In genomic region chr2:9467687-9468086, GRCh38 we compare ENCODE assay signal across 23 cellular contexts. TPM values are rescaled to one million over a fixed set of nuclear protein-coding genes. Genes with fewer than 3 reads are reported as not detected.
DNase-seq lines count a peak whose midpoint lies in the region; ATAC-seq and TF ChIP-seq lines count a peak whose summit lies in the region.
"Had no signal": no experiment of that assay in that cellular context is flagged by ENCODE, and none has a peak within 500 bp of the region (broad histone marks: within the 10 kb centered on the region; RNA-seq: fewer than 3 reads in every experiment).

No MANE protein-coding gene starts in this region.

- H3K9me3 ChIP-seq in adrenal gland (replicated peaks in 1 of 3) (no peaks in the 10 kb centered on the region), left lung (no peaks in the 10 kb centered on the region), SK-N-SH (no peaks in the 10 kb centered on the region)
- H3K9me3 ChIP-seq: BLaER1 treated with 17β-estradiol and CSF1 and Interleukin-3, amounts not matched to agents 10 nM and 100 nM; MG63 had no signal

- intact Hi-C loops in adrenal gland (cut with DNase I) = no loop called here
- intact Hi-C loops in left lung (cut with DNase I) = no loop called here

- TF ChIP-seq RAD21 in SK-N-SH (IDR thresholded peaks at IDR 0.05; ENCODE audit: low read length) = no peak

- H3K27me3 ChIP-seq in adrenal gland (no peaks in the 10 kb centered on the region), left lung (no peaks in the 10 kb centered on the region), SK-N-SH (ENCODE audit: insufficient read depth) (no peaks in the 10 kb centered on the region)
- H3K27me3 ChIP-seq: BLaER1 treated with 17β-estradiol and CSF1 and Interleukin-3, amounts not matched to agents 10 nM and 100 nM; MG63 had no signal

- H3K9ac ChIP-seq in SK-N-SH = no peak overlapping the region
- H3K9ac ChIP-seq: BLaER1 treated with 17β-estradiol and CSF1 and Interleukin-3, amounts not matched to agents 10 nM and 100 nM had no signal

- no peaks in the 10 kb centered on the region for H3K36me3 ChIP-seq in adrenal gland (replicated peaks in 1 of 2)
- H3K36me3 ChIP-seq in left lung = peaks cover 0 to 27% of the 10 kb centered on the region in 2 donors
- peaks cover 52% of the 10 kb centered on the region in 2 experiments for H3K36me3 ChIP-seq in SK-N-SH (replicated peaks in 1 of 2; ENCODE audit: control insufficient read depth in 1 of 2, insufficient read depth in 2 of 2, low read length in 1 of 2)

- in situ Hi-C loops in KBM-7 (cut with MboI; ENCODE audit: low pct_unique_long_range_greater_than_20kb, low sequenced_read_pairs) = no loop called here

- H2AFZ ChIP-seq in SK-N-SH (ENCODE audit: low read depth) = no peak overlapping the region

- no peaks in the 10 kb centered on the region for H3K79me2 ChIP-seq in SK-N-SH (ENCODE audit: insufficient read depth)

- H3K4me3 ChIP-seq in adrenal gland (no peak overlapping the region), left lung (no peak overlapping the region), SK-N-SH (ENCODE audit: low read depth in 2 of 2, low read length in 1 of 2) (no peak overlapping the region)
- H3K4me3 ChIP-seq: BLaER1 treated with 17β-estradiol and CSF1 and Interleukin-3, amounts not matched to agents 10 nM and 100 nM; MG63 had no signal

- CTCF ChIA-PET in SK-N-SH (lab: Yijun Ruan, JAX) = interaction anchor here (1.0 to 1.3 kb wide), 2 partner anchors 11 to 16 kb away, joined by 3 to 4 read pairs; no protein-coding TSS in a partner anchor

- H3K27ac ChIP-seq in adrenal gland = peak overlapping the region in 2 of 5 donors; percentile 3 to 12
- no peak overlapping the region for H3K27ac ChIP-seq in left lung
- H3K27ac ChIP-seq in SK-N-SH (ENCODE audit: low read depth in 2 of 2, low read length in 1 of 2) = no peak overlapping the region
- H3K27ac ChIP-seq: BLaER1 treated with 17β-estradiol and CSF1 and Interleukin-3, amounts not matched to agents 10 nM and 100 nM; HL-60 had no signal

- H3K4me2 ChIP-seq in SK-N-SH = no peak overlapping the region
- H3K4me2 ChIP-seq: BLaER1 treated with 17β-estradiol and CSF1 and Interleukin-3, amounts not matched to agents 10 nM and 100 nM had no signal

- no peak for TF ChIP-seq EP300 in SK-N-SH (IDR thresholded peaks at IDR 0.05; ENCODE audit: borderline replicate concordance in 1 of 2, low read depth in 1 of 2, low read length in 1 of 2)

- TF ChIP-seq POLR2A in adrenal gland (IDR thresholded peaks at IDR 0.05) = no peak

- 37 to 54% (median 52%) methylated on average over 8 to 10 of the region's 10 CpGs for whole genome bisulfite sequencing in adrenal gland, 4 donors
- 91% methylated on average over 10 of the region's 10 CpGs for WGBS in SK-N-SH (ENCODE audit: low lambda C conversion rate)

- no peaks in the 10 kb centered on the region for H4K20me1 ChIP-seq in SK-N-SH (ENCODE audit: insufficient read depth)

- TF ChIP-seq CTCF in adrenal gland (IDR thresholded peaks at IDR 0.05) (no peak), left lung (IDR thresholded peaks at IDR 0.05) (no peak), SK-N-SH (IDR thresholded peaks at IDR 0.05) (no peak)

- H3K4me1 ChIP-seq in adrenal gland (replicated peaks in 1 of 2) (peaks cover 0 to 9% of the 10 kb centered on the region in 2 donors), left lung (no peaks in the 10 kb centered on the region), SK-N-SH (ENCODE audit: control insufficient read depth in 1 of 2, insufficient read depth in 2 of 2, low read depth in 1 of 2, low read length in 1 of 2) (no peaks in the 10 kb centered on the region; a peak in 1 of 4 replicates)

- POLR2A ChIA-PET in SK-N-SH (lab: Yijun Ruan, JAX) = no interaction called here

- ATAC-seq in left lung (peak; percentile 97), HG02884 (IDR thresholded peaks at IDR 0.05; ENCODE audit: unreplicated experiment) (no peak)
- ATAC-seq: PC-3, SK-N-SH treated with all-trans-retinoic acid at 6 μM for 48 hours had no signal

- DNase-seq in DMS79 (lab: John Stamatoyannopoulos, UW) (peak; percentile 79), adrenal gland (peak in 5 of 7 donors; percentile 34 to 70 (median 58)), left lung (peak; percentile 74 to 80), renal cortical epithelial cell (ENCODE audit: low read depth) (peak; percentile 68), SK-N-SH (no peak), KBM-7 (no peak), AG08395 (ENCODE audit: low spot score) (no peak)
- DNase-seq: H7, HFFc6, Karpas-422, MG63, NCI-H1092 treated with DMSO at 0.1 percent for 48 hours, NCI-H146, NCI-H2029 treated with DMSO at 0.1 percent for 48 hours, NCI-H446 treated with DMSO at 0.1 percent for 48 hours, NCI-H748 treated with DMSO at 0.1 percent for 48 hours, PC-3, RPMI8226, SHP77 treated with DMSO at 0.1 percent for 48 hours had no signal

- H3F3A ChIP-seq in SK-N-SH (replicated peaks; ENCODE audit: insufficient read depth) = peaks cover 3% of the 10 kb centered on the region

- no peaks in the 10 kb centered on the region for H3K9me2 ChIP-seq in SK-N-SH

TF ChIP-seq in SK-N-SH, 30 proteins besides CTCF, POLR2A, EP300 and RAD21 (continues in another document):
- TF ChIP-seq FOSL2 (IDR thresholded peaks at IDR 0.05; ENCODE audit: borderline replicate concordance, low read depth) (no peak), GABPA (IDR thresholded peaks at IDR 0.05; ENCODE audit: low read depth) (no peak), JUND (IDR thresholded peaks at IDR 0.05) (no peak), CHD2 (IDR thresholded peaks at IDR 0.05; ENCODE audit: low read length, partially characterized antibody) (no peak), NRF1 (IDR thresholded peaks at IDR 0.05; ENCODE audit: low read depth, low read length) (no peak), YY1 (IDR thresholded peaks at IDR 0.05; ENCODE audit: low read depth) (no peak), GATA2 (CRISPR knock-in tag; IDR thresholded peaks at IDR 0.05) (no peak), ELF1 (IDR thresholded peaks at IDR 0.05) (no peak), NFIC (IDR thresholded peaks at IDR 0.05; ENCODE audit: borderline replicate concordance) (no peak), RFX5 (IDR thresholded peaks at IDR 0.05; ENCODE audit: low read length) (no peak), REST (IDR thresholded peaks at IDR 0.05; ENCODE audit: low read depth, low read length) (no peak), FOXM1 (IDR thresholded peaks at IDR 0.05; ENCODE audit: low read depth) (no peak), FOXJ3 (CRISPR knock-in tag; IDR thresholded peaks at IDR 0.05) (no peak), SMC3 (IDR thresholded peaks at IDR 0.05; ENCODE audit: low read depth, low read length) (no peak), USF2 (IDR thresholded peaks at IDR 0.05; ENCODE audit: borderline replicate concordance, low read depth, low read length) (no peak)

RNA-seq across cellular contexts. Expression of gene IAH1, which starts 6.7 kb away (rescaled TPM):
- total RNA-seq in adrenal gland (100 to 1,000 TPM in 3 of 8 donors, 10 to 100 TPM in 5; 61.9 to 203 (median 84.5) TPM), left lung (10 to 100 TPM; 46.3 to 56.0 TPM), renal cortical epithelial cell (47.7 and 86.1 TPM in 2 replicates)
- polyA plus RNA-seq in adrenal gland (100 to 1,000 TPM in 1 of 3 donors, 10 to 100 TPM in 2; 74.4 to 172 (median 77.4) TPM), SK-N-SH (2012; rRNA removed) (115 and 133 TPM in 2 replicates)
- polyA plus RNA-seq in SK-N-SH (2012; cell fraction: cytosol; rRNA removed) = 139 and 143 TPM in 2 replicates
- polyA plus RNA-seq in SK-N-SH (2012; cell fraction: nucleus; rRNA removed) = 49.0 and 74.7 TPM in 2 replicates

RNA-seq across cellular contexts. Expression of gene CPSF3, which starts 44.2 kb away (rescaled TPM):
- total RNA-seq in adrenal gland = 10 to 100 TPM; 22.3 to 38.1 (median 32.5) TPM
- 10 to 100 TPM; 20.9 to 37.8 (median 22.8) TPM for polyA plus RNA-seq in adrenal gland
- total RNA-seq in left lung = 10 to 100 TPM; 25.9 to 30.3 TPM
- total RNA-seq in renal cortical epithelial cell = 99.7 and 103 TPM in 2 replicates
- 31.4 and 34.2 TPM in 2 replicates for polyA plus RNA-seq in SK-N-SH (2012; rRNA removed)
- polyA plus RNA-seq in SK-N-SH (2012; cell fraction: cytosol; rRNA removed) = 37.5 and 55.5 TPM in 2 replicates
- polyA plus RNA-seq in SK-N-SH (2012; cell fraction: nucleus; rRNA removed) = 54.0 and 69.3 TPM in 2 replicates

RNA-seq across cellular contexts. Expression of gene ITGB1BP1, which starts 44.4 kb away (rescaled TPM):
- total RNA-seq in adrenal gland (100 to 1,000 TPM in 1 of 8 donors, 10 to 100 TPM in 7; 35.7 to 103 (median 59.0) TPM), left lung (10 to 100 TPM; 74.0 to 82.4 TPM), renal cortical epithelial cell (49.5 and 56.8 TPM in 2 replicates)
- polyA plus RNA-seq in adrenal gland (100 to 1,000 TPM in 2 of 3 donors, 10 to 100 TPM in 1; 87.7 to 109 (median 108) TPM), SK-N-SH (2012; rRNA removed) (56.6 and 62.3 TPM in 2 replicates)
- 69.3 and 89.5 TPM in 2 replicates for polyA plus RNA-seq in SK-N-SH (2012; cell fraction: cytosol; rRNA removed)
- polyA plus RNA-seq in SK-N-SH (2012; cell fraction: nucleus; rRNA removed) = 74.3 and 86.8 TPM in 2 replicates

Comparison
In these comparisons a context has a peak if more than half of its experiments do, and no peak if none do; other contexts are left out.
1. DNase-seq: peak in DMS79 (single experiment), adrenal gland (5 of 7), left lung (2 of 2) and renal cortical epithelial cell (single experiment); none in SK-N-SH (single experiment), KBM-7 (single experiment) and AG08395 (single experiment).